2 cellular contexts compared by ENCODE assay signal in genomic region chr5:180349391-180349790, GRCh38.
TF ChIP-seq lines count a peak whose summit lies in the region.

No MANE protein-coding gene starts in this region.

TF ChIP-seq in WTC11, 78 proteins besides CTCF, POLR2A, EP300 and RAD21:
- TF ChIP-seq ZNF671 (CRISPR knock-in tag; IDR thresholded peaks at IDR 0.05) (no peak), MYBL2 (CRISPR knock-in tag; IDR thresholded peaks at IDR 0.05) (no peak), ZNF232 (CRISPR knock-in tag; IDR thresholded peaks at IDR 0.05) (no peak), FOXP4 (CRISPR knock-in tag; IDR thresholded peaks at IDR 0.05) (no peak), ZNF219 (CRISPR knock-in tag; IDR thresholded peaks at IDR 0.05; ENCODE audit: borderline replicate concordance) (no peak), MXD4 (CRISPR knock-in tag; IDR thresholded peaks at IDR 0.05; ENCODE audit: borderline replicate concordance) (no peak), ZNF423 (CRISPR knock-in tag; IDR thresholded peaks at IDR 0.05) (no peak), ZNF317 (CRISPR knock-in tag; IDR thresholded peaks at IDR 0.05; ENCODE audit: borderline replicate concordance, low read depth) (no peak), ZNF512 (CRISPR knock-in tag; IDR thresholded peaks at IDR 0.05; ENCODE audit: borderline replicate concordance) (no peak), IRF2 (CRISPR knock-in tag; IDR thresholded peaks at IDR 0.05; ENCODE audit: borderline replicate concordance, low read depth) (no peak), HMGXB4 (CRISPR knock-in tag; IDR thresholded peaks at IDR 0.05) (no peak)

TF ChIP-seq in H1, 55 proteins besides CTCF, POLR2A, EP300 and RAD21:
- TF ChIP-seq HDAC6 (IDR thresholded peaks at IDR 0.05; ENCODE audit: low read depth, low read length), result no peak
- TF ChIP-seq ASH2L (IDR thresholded peaks at IDR 0.05; ENCODE audit: low read length), result no peak
- TF ChIP-seq MAX (IDR thresholded peaks at IDR 0.05), result no peak
- no peak for TF ChIP-seq CBX8 (IDR thresholded peaks at IDR 0.05; ENCODE audit: borderline replicate concordance, low read depth, low read length)
- TF ChIP-seq SP2 (IDR thresholded peaks at IDR 0.05; ENCODE audit: low read length), result no peak
- no peak for TF ChIP-seq NANOG (IDR thresholded peaks at IDR 0.05; ENCODE audit: insufficient read depth, low read depth, low read length, poor library complexity, severe bottlenecking)
- TF ChIP-seq JUN (IDR thresholded peaks at IDR 0.05; ENCODE audit: low read depth, low read length), result no peak
- no peak for TF ChIP-seq EZH2 (IDR thresholded peaks at IDR 0.05; ENCODE audit: low read depth, low read length, severe bottlenecking)
- TF ChIP-seq USF2 (IDR thresholded peaks at IDR 0.05; ENCODE audit: low read length), result no peak
